Comparison of ENCODE assay signal across 3 cellular contexts in the genomic region with DNA sequence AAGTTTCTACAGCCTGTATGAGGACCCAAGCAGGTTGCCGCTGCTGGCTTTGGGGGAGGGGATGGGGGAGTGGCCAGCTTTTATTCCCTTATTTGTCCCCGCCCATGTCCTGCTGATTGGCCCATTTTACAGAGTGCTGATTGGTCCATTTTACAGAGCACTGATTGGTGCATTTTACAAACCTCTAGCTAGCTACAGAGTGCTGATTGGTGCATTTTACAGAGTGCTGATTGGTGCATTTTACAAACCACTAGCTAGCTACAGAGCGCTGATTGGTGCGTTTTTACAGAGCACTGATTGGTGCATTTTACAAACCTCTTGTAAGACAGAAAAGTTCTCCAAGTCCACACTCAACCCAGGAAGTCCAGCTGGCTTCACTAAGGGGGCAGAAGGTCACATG.
TF ChIP-seq lines count a peak whose summit lies in the region.

No MANE protein-coding gene starts in this region.

TF ChIP-seq in A549, 52 proteins besides CTCF, POLR2A, EP300 and RAD21:
- peak; percentile 74 for TF ChIP-seq MAFK (IDR thresholded peaks at IDR 0.05; ENCODE audit: partially characterized antibody)

TF ChIP-seq in K562, 482 proteins besides CTCF, POLR2A, EP300 and RAD21:
- TF ChIP-seq NFYB (IDR thresholded peaks at IDR 0.05; ENCODE audit: extremely low read depth, insufficient read length) (peak; percentile 57), ASH1L (IDR thresholded peaks at IDR 0.05; ENCODE audit: borderline replicate concordance, low read depth, partially characterized antibody) (peak; percentile 47), C11orf30 (IDR thresholded peaks at IDR 0.05; ENCODE audit: low read depth) (0 out of 2 replicates have a peak, but pooled peaks have one; percentile 22), ZNF316 (IDR thresholded peaks at IDR 0.05) (peak; percentile 61)

TF ChIP-seq in HepG2, 621 proteins besides CTCF, POLR2A, EP300 and RAD21:
- TF ChIP-seq NFYB (CRISPR knock-in tag; IDR thresholded peaks at IDR 0.05) = peak; percentile 17; the same call in 1 of the 2 replicates
